In the genomic region with DNA sequence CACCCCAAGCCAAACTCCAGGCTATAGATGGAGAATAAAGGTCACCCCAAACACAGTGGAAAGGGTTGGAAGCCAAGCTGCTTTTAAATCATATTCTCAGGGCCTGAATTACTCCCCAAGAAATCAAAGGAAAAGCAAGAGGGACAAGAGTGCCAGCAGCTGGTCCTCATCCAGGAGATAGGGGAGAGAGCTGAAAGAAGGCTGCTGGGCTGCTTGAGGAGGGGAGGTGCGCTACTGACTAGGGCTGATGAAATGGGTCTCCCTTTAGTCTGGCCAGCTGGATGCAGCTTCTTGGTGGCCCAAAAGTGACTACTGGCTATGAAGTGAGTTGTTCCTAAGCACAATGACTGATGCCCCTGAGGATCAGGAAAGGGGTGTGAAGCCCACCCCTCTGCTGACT, we compare ENCODE assay signal across 19 cellular contexts.
DNase-seq lines count a peak whose midpoint lies in the region.
"Had no signal": no experiment of that assay in that cellular context is flagged by ENCODE, and none has a peak within 500 bp of the region (broad histone marks: within the 10 kb centered on the region; RNA-seq: fewer than 3 reads in every experiment).

No MANE protein-coding gene starts in this region.

- no peak overlapping the region for H3K56ac ChIP-seq in mesendoderm (ENCODE audit: low read length)

- 0 out of 2 replicates have a peak overlapping the region, but pooled peaks have one; percentile 25 for H2AFZ ChIP-seq in GM23248

- H3K9me2 ChIP-seq in GM23248 (ENCODE audit: insufficient read depth) = no peaks in the 10 kb centered on the region

- H3K79me1 ChIP-seq in mesendoderm (ENCODE audit: low read length) = no peaks in the 10 kb centered on the region

- no peaks in the 10 kb centered on the region for H3K36me3 ChIP-seq in GM23248 (ENCODE audit: low read depth)
- H3K36me3 ChIP-seq in mesendoderm (ENCODE audit: control insufficient read depth, insufficient read depth, low read length) = no peaks in the 10 kb centered on the region
- H3K36me3 ChIP-seq: SJCRH30 had no signal

- H4K20me1 ChIP-seq in GM23248 (ENCODE audit: insufficient read depth) = no peaks in the 10 kb centered on the region

- H3K23ac ChIP-seq in mesendoderm (ENCODE audit: low read length) = no peak overlapping the region

- no peak overlapping the region for H2BK120ac ChIP-seq in mesendoderm (ENCODE audit: low read depth, low read length)

- no peak overlapping the region for H2BK5ac ChIP-seq in mesendoderm (ENCODE audit: low read length)

- H3K4me1 ChIP-seq in GM23248 (ENCODE audit: insufficient read depth) (no peaks in the 10 kb centered on the region), mesendoderm (ENCODE audit: control insufficient read depth, low read depth, low read length) (peaks cover 19% of the 10 kb centered on the region)

- no peak overlapping the region for H4K5ac ChIP-seq in mesendoderm (ENCODE audit: low read length)

- no peak overlapping the region for H3K9ac ChIP-seq in GM23248
- no peak overlapping the region for H3K9ac ChIP-seq in mesendoderm (ENCODE audit: low read length)

- no peaks in the 10 kb centered on the region for H3K79me2 ChIP-seq in GM23248 (ENCODE audit: insufficient read depth)
- H3K79me2 ChIP-seq in mesendoderm (ENCODE audit: control insufficient read depth, insufficient read depth, low read length) = no peaks in the 10 kb centered on the region

- WGBS in GM23248 (ENCODE audit: low coverage in 1 of 2, low lambda C conversion rate in 2 of 2, missing lambda C conversion rate in 2 of 2), 2 experiments = 100% methylated on average over 1 of the region's 1 CpG
- WGBS in mesendoderm (ENCODE audit: extremely low coverage, insufficient coverage, low lambda C conversion rate) = no CpG with 5 or more reads among the region's 1 CpG

- H3F3A ChIP-seq in GM23248 (ENCODE audit: insufficient read depth) = no peaks in the 10 kb centered on the region

- no peak overlapping the region for H4K8ac ChIP-seq in mesendoderm (ENCODE audit: low read depth, low read length)

- H3K4ac ChIP-seq in mesendoderm (ENCODE audit: low read depth, low read length) = no peak overlapping the region

- H3K9me3 ChIP-seq in GM23248 (ENCODE audit: low read depth) = no peaks in the 10 kb centered on the region
- H3K9me3 ChIP-seq: SJCRH30 had no signal

- H3K27me3 ChIP-seq in GM23248 (replicated peaks; ENCODE audit: insufficient read depth) (no peaks in the 10 kb centered on the region), mesendoderm (ENCODE audit: insufficient read depth, low read length, poor library complexity) (no peaks in the 10 kb centered on the region)
- H3K27me3 ChIP-seq: SJCRH30 had no signal

- no peak overlapping the region for H3K27ac ChIP-seq in GM23248
- H3K27ac ChIP-seq in mesendoderm (ENCODE audit: low read depth, low read length) = no peak overlapping the region
- peak overlapping the region; percentile 12 for H3K27ac ChIP-seq in temporal lobe (ENCODE audit: low read depth, low read length)
- H3K27ac ChIP-seq: RWPE1, SJCRH30 had no signal

- in situ Hi-C loops in GM23248 (cut with MboI) = no loop called here
- in situ Hi-C loops in G401 (cut with HindIII; ENCODE audit: low sequenced_read_pairs) = no loop called here

- peak overlapping the region; percentile 14 for H2BK15ac ChIP-seq in mesendoderm (replicated peaks; ENCODE audit: low read depth)

- H3K4me2 ChIP-seq in GM23248 (ENCODE audit: unreplicated experiment) (no peak overlapping the region), mesendoderm (ENCODE audit: low read length) (no peak overlapping the region)

- H3K4me3 ChIP-seq in GM23248 = no peak overlapping the region
- H3K4me3 ChIP-seq in mesendoderm (ENCODE audit: low read length) = no peak overlapping the region
- H3K4me3 ChIP-seq: SJCRH30 had no signal

- H2AK5ac ChIP-seq in mesendoderm (ENCODE audit: low read length) = no peak overlapping the region

- no peak for DNase-seq in GM23248
- DNase-seq in cerebellar cortex (ENCODE audit: low spot score) = peak; percentile 53
- DNase-seq in mesendoderm = no peak
- no peak for DNase-seq in pons (ENCODE audit: low spot score)
- DNase-seq in stimulated activated CD4-positive, alpha-beta T cell treated with anti-CD3 and anti-CD28 coated beads, Interleukin-4, amount 100 ng/mL, for 24 hours = no peak
- DNase-seq in G401 (ENCODE audit: low spot score) = no peak
- DNase-seq: ACHN; C1 segment of cervical spinal cord; CD8-positive, alpha-beta memory T cell; HCEC 1CT; IMR-90; NCI-H1417 treated with DMSO at 0.1 percent for 48 hours; NCI-H187 treated with DMSO at 0.1 percent for 48 hours; NCI-H345; NCI-H524 treated with DMSO at 0.1 percent for 48 hours; PC-3; SJCRH30 had no signal

- H3K18ac ChIP-seq in mesendoderm (ENCODE audit: low read length) = peak overlapping the region; percentile 16
